In the genomic region with DNA sequence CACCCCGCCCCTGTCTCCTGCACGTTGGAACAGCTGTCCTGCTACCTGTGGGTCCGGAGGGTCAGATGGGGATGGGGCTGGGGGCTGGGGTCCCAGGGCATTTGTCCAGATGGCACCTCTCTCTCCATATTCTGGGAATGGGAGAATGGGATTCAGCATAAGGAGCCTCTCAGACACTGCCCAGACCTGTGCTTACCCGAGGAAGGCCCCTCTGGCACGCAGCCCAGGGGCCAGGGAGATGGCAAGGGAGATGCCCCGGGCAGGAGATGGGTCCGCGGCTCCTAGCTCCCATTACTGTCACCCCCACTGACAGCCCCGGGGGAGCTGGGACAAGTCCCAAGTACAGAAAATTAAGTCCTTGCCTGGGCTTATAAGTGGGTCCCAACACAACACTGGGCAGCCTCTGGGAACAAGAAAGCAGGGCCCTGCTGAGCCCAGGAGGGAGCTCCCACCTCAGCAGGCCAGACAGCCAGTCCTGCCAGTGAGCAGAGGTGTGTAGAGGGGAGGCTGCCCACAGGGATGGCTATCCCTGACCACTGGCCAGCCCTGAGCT, we compare ENCODE assay signal across 9 cellular contexts. TPM values are rescaled to one million over a fixed set of nuclear protein-coding genes. Genes with fewer than 3 reads are reported as not detected.
A peak's percentile ranks its signal among the peaks of the same experiment; 100 is the strongest.
DNase-seq lines count a peak whose midpoint lies in the region; ATAC-seq and TF ChIP-seq lines count a peak whose summit lies in the region.
"Had no signal": no experiment of that assay in that cellular context is flagged by ENCODE, and none has a peak within 500 bp of the region (broad histone marks: within the 10 kb centered on the region; RNA-seq: fewer than 3 reads in every experiment).

No MANE protein-coding gene starts in this region.

- H3K27ac ChIP-seq in SK-N-MC = peak overlapping the region; percentile 62

- TF ChIP-seq CTCF in GM10266 (IDR thresholded peaks at IDR 0.05; ENCODE audit: control insufficient read depth, insufficient read depth, low read depth, missing control alignments) (no peak), foreskin fibroblast (IDR thresholded peaks at IDR 0.05; ENCODE audit: low read depth, low read length) (no peak)

- H3K4me3 ChIP-seq in SK-N-MC = peak overlapping the region; percentile 85
- peak overlapping the region; percentile 93 to 95 for H3K4me3 ChIP-seq in foreskin fibroblast (ENCODE audit: low read depth in 1 of 2, low read length in 2 of 2)
- H3K4me3 ChIP-seq in skeletal muscle satellite cell (ENCODE audit: low read length) = peak overlapping the region; percentile 97

- no peak for ATAC-seq in HG03196 (IDR thresholded peaks at IDR 0.05; ENCODE audit: unreplicated experiment)

- DNase-seq in GM10266 (ENCODE audit: extremely low spot score) (peak; percentile 34), SK-N-MC (ENCODE audit: low read depth, low spot score) (no peak), foreskin fibroblast (peak in 1 of 2 donors; percentile 71), SIG-M5 treated with dmso at 0.1 percent for 504 hours (lab: John Stamatoyannopoulos, UW; ENCODE audit: unreplicated experiment) (no peak), ureter (ENCODE audit: low spot score) (no peak), putamen (ENCODE audit: low spot score) (no peak)

- H3K36me3 ChIP-seq in SK-N-MC (ENCODE audit: insufficient read depth, low read length) = no peaks in the 10 kb centered on the region
- peaks cover 4% of the 10 kb centered on the region for H3K36me3 ChIP-seq in skeletal muscle satellite cell (ENCODE audit: insufficient read depth, low read length)

- H3K27me3 ChIP-seq in skeletal muscle satellite cell (ENCODE audit: control insufficient read depth, insufficient read depth, low read length) = no peaks in the 10 kb centered on the region

- H3K9me3 ChIP-seq in SK-N-MC (ENCODE audit: low read depth, low read length) (no peaks in the 10 kb centered on the region), skeletal muscle satellite cell (replicated peaks; ENCODE audit: low read length) (no peaks in the 10 kb centered on the region)

- no peak overlapping the region for H3K9ac ChIP-seq in SK-N-MC (ENCODE audit: insufficient read length)
- H3K9ac ChIP-seq in skeletal muscle satellite cell (ENCODE audit: low read depth, low read length) = peak overlapping the region; percentile 83

- H3K4me2 ChIP-seq in skeletal muscle satellite cell (ENCODE audit: low read length) = peak overlapping the region; percentile 99

- H3K4me1 ChIP-seq in skeletal muscle satellite cell (ENCODE audit: control insufficient read depth, insufficient read depth, low read length) = peaks cover 83% of the 10 kb centered on the region

RNA-seq across cellular contexts. Expression of gene VASN, which starts 1.8 kb away (rescaled TPM):
- total RNA-seq in skeletal muscle satellite cell (2012; rRNA removed) = 137 and 165 TPM in 2 replicates
- 13.4 TPM for total RNA-seq in ureter
- total RNA-seq: T-helper 2 cell treated with Interferon-gamma antibody and Interleukin-4, amounts not matched to agents 100 ng/mL and 5 ng/mL, for 36 hours had no signal

RNA-seq across cellular contexts. Expression of gene PAM16, which starts 22.3 kb away (rescaled TPM):
- 37.8 and 62.3 TPM in 2 replicates for total RNA-seq in skeletal muscle satellite cell (2012; rRNA removed)
- total RNA-seq in ureter = 58.6 TPM

RNA-seq across cellular contexts. Expression of gene CORO7, which starts 43.0 kb away (rescaled TPM):
- total RNA-seq in skeletal muscle satellite cell (2012; rRNA removed) = 11.9 and 16.6 TPM in 2 replicates
- 43.8 TPM for total RNA-seq in ureter

RNA-seq across cellular contexts. Expression of gene DNAJA3, which starts 52.2 kb away (rescaled TPM):
- 54.2 and 63.1 TPM in 2 replicates for total RNA-seq in skeletal muscle satellite cell (2012; rRNA removed)
- total RNA-seq in ureter = 73.1 TPM

RNA-seq across cellular contexts. Expression of gene GLIS2, which starts 57.6 kb away (rescaled TPM):
- total RNA-seq in skeletal muscle satellite cell (2012; rRNA removed) = 1.5 and 2.0 TPM in 2 replicates
- 11.7 TPM for total RNA-seq in ureter
